ENCODE assay signal across 24 cellular contexts in the genomic region with DNA sequence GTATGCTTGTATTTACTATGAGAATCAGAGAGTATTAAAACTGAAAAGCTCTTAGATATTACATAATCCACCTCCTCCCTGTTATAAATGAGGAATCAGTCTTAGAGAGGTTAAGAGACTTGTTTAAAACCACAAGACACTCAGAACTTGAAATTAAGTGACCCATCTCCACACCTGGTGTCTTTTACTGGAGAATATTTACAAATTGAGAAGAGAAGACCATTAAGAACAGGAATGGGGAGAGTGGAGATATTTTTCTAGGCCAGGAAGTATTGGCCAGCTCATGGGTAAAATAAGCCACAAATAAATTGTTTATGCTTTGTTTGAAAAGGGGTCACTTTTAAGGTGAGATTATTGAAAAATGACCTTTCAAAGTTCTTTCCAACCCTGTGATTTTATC.
"Had no signal": no experiment of that assay in that cellular context is flagged by ENCODE, and none has a peak within 500 bp of the region (broad histone marks: within the 10 kb centered on the region; RNA-seq: fewer than 3 reads in every experiment).

No MANE protein-coding gene starts in this region.

- DNase-seq: kidney; left colon; left lung; lower lobe of right lung; mammary epithelial cell; mesenchymal stem cell; naive thymus-derived CD8-positive, alpha-beta T cell; nucleus accumbens; pancreas; posterior cingulate gyrus; retina; right cardiac atrium; stimulated activated CD4-positive, alpha-beta T cell treated with anti-CD3 and anti-CD28 coated beads, Interleukin-12 subunit alpha, Interleukin-12 subunit beta, amount 100 ng/mL, for 4 hours; stimulated activated CD4-positive, alpha-beta T cell treated with anti-CD3 and anti-CD28 coated beads, Interleukin-15, amount 100 ng/mL, for 24 hours; stimulated activated CD4-positive, alpha-beta T cell treated with anti-CD3 and anti-CD28 coated beads, Interleukin-2, amount 100 ng/mL, for 24 hours; stimulated activated CD4-positive, alpha-beta T cell treated with anti-CD3 and anti-CD28 coated beads, Interleukin-4, amount 100 ng/mL, for 1 hour; stimulated activated naive B cell treated with anti-CD40 and anti-IgM and Interleukin-4, amounts not matched to agents 10 μg/mL and 1 μg/mL and 100 μg/mL, for 72 hours; stimulated activated naive CD8-positive, alpha-beta T cell treated with anti-CD3 and anti-CD28 coated beads, Interleukin-15, Interleukin-2, amounts not matched to agents 100 U/mL and 50 U/mL, for 24 hours; stomach; testis; thyroid gland; transverse colon; upper lobe of left lung had no signal

- ATAC-seq: left colon; left lung; lower lobe of right lung; naive thymus-derived CD8-positive, alpha-beta T cell; pancreas; right cardiac atrium; sciatic nerve; stimulated activated naive B cell treated with anti-CD40 and anti-IgM and Interleukin-4, amounts not matched to agents 10 μg/mL and 1 μg/mL and 100 μg/mL, for 72 hours; stimulated activated naive CD8-positive, alpha-beta T cell treated with anti-CD3 and anti-CD28 coated beads, Interleukin-15, Interleukin-2, amounts not matched to agents 100 U/mL and 50 U/mL, for 24 hours had no signal
